ENCODE assay signal across 10 cellular contexts in the genomic region with DNA sequence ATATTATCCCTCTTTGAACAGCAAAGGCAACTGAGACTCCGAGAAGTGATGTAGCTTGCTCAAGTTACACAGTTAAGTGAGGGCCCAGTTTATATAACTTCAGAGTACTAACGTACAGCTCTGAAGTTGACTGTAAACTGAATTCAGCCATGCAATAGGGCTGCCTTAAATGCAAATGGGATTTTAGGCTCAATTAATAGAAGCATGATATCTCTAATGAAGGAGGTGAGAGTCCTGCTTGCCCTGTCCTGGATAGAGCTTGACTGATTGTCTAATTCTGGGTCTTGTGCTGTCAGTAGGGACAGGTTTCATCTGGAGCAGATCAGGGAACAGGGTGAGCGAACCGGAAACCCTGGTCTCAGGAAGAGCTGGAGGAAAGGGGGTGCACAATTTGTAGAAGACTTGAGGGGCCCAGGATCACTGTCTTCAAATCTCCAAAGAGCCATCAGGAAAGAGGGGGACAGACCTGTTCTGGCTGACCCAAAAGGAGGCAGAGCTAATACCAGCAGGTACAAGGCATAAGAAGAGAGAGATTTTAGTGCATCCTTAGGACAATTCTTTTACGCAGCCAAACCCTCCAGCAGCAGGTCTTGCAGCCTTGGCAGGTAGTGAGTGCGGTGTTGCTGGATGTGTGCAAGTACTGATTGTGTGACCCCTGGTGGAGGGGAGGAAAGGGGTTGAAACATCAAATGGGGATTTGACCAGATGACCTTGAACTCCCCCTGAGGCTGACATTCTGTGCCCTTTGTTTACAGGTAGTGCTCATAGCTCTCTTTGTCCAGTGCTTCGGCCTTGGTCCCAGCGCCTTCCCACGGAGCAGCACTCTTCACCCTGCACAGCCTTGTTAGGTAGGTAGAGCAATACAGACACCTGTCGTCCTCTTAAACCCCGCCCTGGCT. TPM values are rescaled to one million over a fixed set of nuclear protein-coding genes. Genes with fewer than 3 reads are reported as not detected.
A peak's percentile ranks its signal among the peaks of the same experiment; 100 is the strongest.
DNase-seq lines count a peak whose midpoint lies in the region; ATAC-seq and TF ChIP-seq lines count a peak whose summit lies in the region.
"Had no signal": no experiment of that assay in that cellular context is flagged by ENCODE, and none has a peak within 500 bp of the region (broad histone marks: within the 10 kb centered on the region; RNA-seq: fewer than 3 reads in every experiment).

No MANE protein-coding gene starts in this region.

- no peak overlapping the region for H3K4me3 ChIP-seq in HL-60 (replicated peaks; ENCODE audit: insufficient read depth, low read length)
- no peak overlapping the region for H3K4me3 ChIP-seq in body of pancreas
- peak overlapping the region; percentile 7 for H3K4me3 ChIP-seq in lower lobe of right lung
- peak overlapping the region in 2 of 5 donors; percentile 10 to 23 for H3K4me3 ChIP-seq in subcutaneous abdominal adipose tissue (ENCODE audit: low read depth in 1 of 5, low read length in 5 of 5)

- intact Hi-C loops in body of pancreas (cut with DNase I) (no loop called here), lower lobe of right lung (cut with DNase I) (no loop called here)

- H3K4me1 ChIP-seq in body of pancreas (peaks cover 55% of the 10 kb centered on the region), lower lobe of right lung (peaks cover 90% of the 10 kb centered on the region), subcutaneous abdominal adipose tissue (ENCODE audit: control insufficient read depth in 5 of 5, insufficient read depth in 5 of 5, low read length in 5 of 5) (peaks cover 29 to 89% (median 83%) of the 10 kb centered on the region in 5 donors)

- WGBS in body of pancreas, 2 donors: 60 to 74% methylated on average over 11 of the region's 11 CpGs

- DNase-seq in HL-60 (ENCODE audit: low read depth in 1 of 2, low spot score in 1 of 2) (no peak), body of pancreas (no peak), lower lobe of right lung (no peak), activated gamma-delta T cell treated with Interleukin-2 at 50 U/mL for 16 hours (no peak), NCI-H2029 (lab: John Stamatoyannopoulos, UW) (no peak)
- DNase-seq in stimulated activated CD4-positive, alpha-beta T cell treated with anti-CD3 and anti-CD28 coated beads, Interleukin-2, amount 100 ng/mL, for 24 hours: no peak
- DNase-seq: stimulated activated CD4-positive, alpha-beta T cell treated with anti-CD3 and anti-CD28 coated beads, Interleukin-4, amount 100 ng/mL, for 4 hours had no signal

- H3K27me3 ChIP-seq in HL-60 (ENCODE audit: insufficient read depth, poor library complexity, severe bottlenecking) (no peaks in the 10 kb centered on the region), body of pancreas (no peaks in the 10 kb centered on the region), lower lobe of right lung (ENCODE audit: low read depth) (no peaks in the 10 kb centered on the region), subcutaneous abdominal adipose tissue (ENCODE audit: control insufficient read depth in 5 of 5, insufficient read depth in 4 of 5, low read length in 5 of 5) (no peaks in the 10 kb centered on the region)

- ATAC-seq in body of pancreas (no peak), lower lobe of right lung (no peak), GM19397 (IDR thresholded peaks at IDR 0.05; ENCODE audit: unreplicated experiment) (no peak)
- ATAC-seq: activated CD8-positive, alpha-beta T cell treated with anti-CD3 and anti-CD28 coated beads for 36 hours had no signal

- H3K9ac ChIP-seq in subcutaneous abdominal adipose tissue (ENCODE audit: low read length in 5 of 5): peak overlapping the region in 4 of 5 donors; percentile 5 to 43 (median 40)

- TF ChIP-seq CTCF in HL-60 (IDR thresholded peaks at IDR 0.05; ENCODE audit: insufficient read depth, low read length) (no peak), body of pancreas (IDR thresholded peaks at IDR 0.05) (no peak), lower lobe of right lung (IDR thresholded peaks at IDR 0.05) (no peak)

- no peaks in the 10 kb centered on the region for H3K36me3 ChIP-seq in body of pancreas (replicated peaks in 1 of 2; ENCODE audit: insufficient read depth in 1 of 2, low read depth in 2 of 2)
- H3K36me3 ChIP-seq in lower lobe of right lung: peaks cover 5% of the 10 kb centered on the region
- no peaks in the 10 kb centered on the region for H3K36me3 ChIP-seq in subcutaneous abdominal adipose tissue (ENCODE audit: control insufficient read depth in 5 of 5, insufficient read depth in 5 of 5, low read length in 5 of 5)

- TF ChIP-seq POLR2A in body of pancreas (IDR thresholded peaks at IDR 0.05): no peak

- H3K9me3 ChIP-seq in body of pancreas: no peaks in the 10 kb centered on the region
- no peaks in the 10 kb centered on the region for H3K9me3 ChIP-seq in lower lobe of right lung
- no peaks in the 10 kb centered on the region for H3K9me3 ChIP-seq in subcutaneous abdominal adipose tissue (ENCODE audit: control insufficient read depth in 5 of 5, low read length in 5 of 5)

- H3K27ac ChIP-seq in HL-60 (replicated peaks) (peak overlapping the region; percentile 66), body of pancreas (peak overlapping the region; percentile 83 to 99 (median 92)), lower lobe of right lung (peak overlapping the region; percentile 93), subcutaneous abdominal adipose tissue (ENCODE audit: low read depth, low read length) (peak overlapping the region; percentile 88)

RNA-seq across cellular contexts. Expression of gene GSN, which starts 13.0 kb away (rescaled TPM):
- total RNA-seq in body of pancreas (100 to 1,000 TPM; 328 to 753 TPM), lower lobe of right lung (388 TPM)
